ENCODE assay signal across 2 cellular contexts in the genomic region with DNA sequence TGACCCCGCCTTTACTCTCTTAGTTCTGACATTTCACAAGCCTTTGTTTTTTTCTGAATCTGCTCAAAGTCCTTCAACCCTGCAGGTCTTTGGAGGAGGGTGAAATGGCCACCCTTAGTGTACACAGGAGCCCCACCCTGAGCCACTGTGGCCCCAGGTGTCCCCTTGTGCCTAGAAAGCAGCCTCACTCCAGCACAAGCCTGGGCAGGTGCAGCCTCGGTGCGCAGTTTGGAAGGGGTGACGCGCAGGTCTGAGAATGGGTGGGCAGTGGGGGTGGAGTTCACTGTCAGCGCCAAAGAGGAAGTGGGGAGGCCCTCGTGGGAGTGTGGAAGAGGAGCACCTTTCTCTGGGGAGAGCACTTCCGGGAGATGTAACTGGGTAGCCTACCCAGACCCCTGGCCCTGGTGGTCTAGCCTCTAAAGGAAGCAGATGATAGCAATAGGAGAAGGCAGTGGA.
TF ChIP-seq lines count a peak whose summit lies in the region.

No MANE protein-coding gene starts in this region.

TF ChIP-seq in SK-N-SH treated with all-trans-retinoic acid at 6 μM for 48 hours, 23 proteins besides CTCF, POLR2A, EP300 and RAD21 (continued from another document):
- TF ChIP-seq, protein P1, sequence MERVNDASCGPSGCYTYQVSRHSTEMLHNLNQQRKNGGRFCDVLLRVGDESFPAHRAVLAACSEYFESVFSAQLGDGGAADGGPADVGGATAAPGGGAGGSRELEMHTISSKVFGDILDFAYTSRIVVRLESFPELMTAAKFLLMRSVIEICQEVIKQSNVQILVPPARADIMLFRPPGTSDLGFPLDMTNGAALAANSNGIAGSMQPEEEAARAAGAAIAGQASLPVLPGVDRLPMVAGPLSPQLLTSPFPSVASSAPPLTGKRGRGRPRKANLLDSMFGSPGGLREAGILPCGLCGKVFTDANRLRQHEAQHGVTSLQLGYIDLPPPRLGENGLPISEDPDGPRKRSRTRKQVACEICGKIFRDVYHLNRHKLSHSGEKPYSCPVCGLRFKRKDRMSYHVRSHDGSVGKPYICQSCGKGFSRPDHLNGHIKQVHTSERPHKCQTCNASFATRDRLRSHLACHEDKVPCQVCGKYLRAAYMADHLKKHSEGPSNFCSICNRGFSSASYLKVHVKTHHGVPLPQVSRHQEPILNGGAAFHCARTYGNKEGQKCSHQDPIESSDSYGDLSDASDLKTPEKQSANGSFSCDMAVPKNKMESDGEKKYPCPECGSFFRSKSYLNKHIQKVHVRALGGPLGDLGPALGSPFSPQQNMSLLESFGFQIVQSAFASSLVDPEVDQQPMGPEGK (CRISPR knock-in tag; IDR thresholded peaks at IDR 0.05; ENCODE audit: borderline replicate concordance) = no peak
- TF ChIP-seq ZC3H10 (CRISPR knock-in tag; IDR thresholded peaks at IDR 0.05) (no peak), ISL1 (CRISPR knock-in tag; IDR thresholded peaks at IDR 0.05) (no peak), TCF4 (CRISPR knock-in tag; IDR thresholded peaks at IDR 0.05; ENCODE audit: borderline replicate concordance) (no peak), GLIS3 (CRISPR knock-in tag; IDR thresholded peaks at IDR 0.05) (no peak), ARNTL (CRISPR knock-in tag; IDR thresholded peaks at IDR 0.05; ENCODE audit: borderline replicate concordance, low read depth) (no peak), SNAI2 (CRISPR knock-in tag; IDR thresholded peaks at IDR 0.05) (no peak)
- TF ChIP-seq, protein P2, sequence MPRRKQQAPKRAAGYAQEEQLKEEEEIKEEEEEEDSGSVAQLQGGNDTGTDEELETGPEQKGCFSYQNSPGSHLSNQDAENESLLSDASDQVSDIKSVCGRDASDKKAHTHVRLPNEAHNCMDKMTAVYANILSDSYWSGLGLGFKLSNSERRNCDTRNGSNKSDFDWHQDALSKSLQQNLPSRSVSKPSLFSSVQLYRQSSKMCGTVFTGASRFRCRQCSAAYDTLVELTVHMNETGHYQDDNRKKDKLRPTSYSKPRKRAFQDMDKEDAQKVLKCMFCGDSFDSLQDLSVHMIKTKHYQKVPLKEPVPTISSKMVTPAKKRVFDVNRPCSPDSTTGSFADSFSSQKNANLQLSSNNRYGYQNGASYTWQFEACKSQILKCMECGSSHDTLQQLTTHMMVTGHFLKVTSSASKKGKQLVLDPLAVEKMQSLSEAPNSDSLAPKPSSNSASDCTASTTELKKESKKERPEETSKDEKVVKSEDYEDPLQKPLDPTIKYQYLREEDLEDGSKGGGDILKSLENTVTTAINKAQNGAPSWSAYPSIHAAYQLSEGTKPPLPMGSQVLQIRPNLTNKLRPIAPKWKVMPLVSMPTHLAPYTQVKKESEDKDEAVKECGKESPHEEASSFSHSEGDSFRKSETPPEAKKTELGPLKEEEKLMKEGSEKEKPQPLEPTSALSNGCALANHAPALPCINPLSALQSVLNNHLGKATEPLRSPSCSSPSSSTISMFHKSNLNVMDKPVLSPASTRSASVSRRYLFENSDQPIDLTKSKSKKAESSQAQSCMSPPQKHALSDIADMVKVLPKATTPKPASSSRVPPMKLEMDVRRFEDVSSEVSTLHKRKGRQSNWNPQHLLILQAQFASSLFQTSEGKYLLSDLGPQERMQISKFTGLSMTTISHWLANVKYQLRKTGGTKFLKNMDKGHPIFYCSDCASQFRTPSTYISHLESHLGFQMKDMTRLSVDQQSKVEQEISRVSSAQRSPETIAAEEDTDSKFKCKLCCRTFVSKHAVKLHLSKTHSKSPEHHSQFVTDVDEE (CRISPR knock-in tag; IDR thresholded peaks at IDR 0.05) = no peak
TF ChIP-seq in SK-N-SH treated with all-trans-retinoic acid at 6 μM for 48 hours: peak in this region for 0.

TF ChIP-seq in SK-N-SH, 30 proteins besides CTCF, POLR2A, EP300 and RAD21 (continued from another document):
- TF ChIP-seq POLR2AphosphoS5 (IDR thresholded peaks at IDR 0.05; ENCODE audit: low read depth, low read length) (no peak), TEAD4 (IDR thresholded peaks at IDR 0.05; ENCODE audit: borderline replicate concordance, insufficient read depth) (no peak), JUND (IDR thresholded peaks at IDR 0.05) (no peak), YY1 (IDR thresholded peaks at IDR 0.05; ENCODE audit: low read depth) (no peak), FOSL2 (IDR thresholded peaks at IDR 0.05; ENCODE audit: borderline replicate concordance, low read depth) (no peak), ELF1 (IDR thresholded peaks at IDR 0.05) (no peak), EZH2phosphoT487 (IDR thresholded peaks at IDR 0.05; ENCODE audit: borderline replicate concordance, low read depth) (no peak)
- TF ChIP-seq, protein P3, sequence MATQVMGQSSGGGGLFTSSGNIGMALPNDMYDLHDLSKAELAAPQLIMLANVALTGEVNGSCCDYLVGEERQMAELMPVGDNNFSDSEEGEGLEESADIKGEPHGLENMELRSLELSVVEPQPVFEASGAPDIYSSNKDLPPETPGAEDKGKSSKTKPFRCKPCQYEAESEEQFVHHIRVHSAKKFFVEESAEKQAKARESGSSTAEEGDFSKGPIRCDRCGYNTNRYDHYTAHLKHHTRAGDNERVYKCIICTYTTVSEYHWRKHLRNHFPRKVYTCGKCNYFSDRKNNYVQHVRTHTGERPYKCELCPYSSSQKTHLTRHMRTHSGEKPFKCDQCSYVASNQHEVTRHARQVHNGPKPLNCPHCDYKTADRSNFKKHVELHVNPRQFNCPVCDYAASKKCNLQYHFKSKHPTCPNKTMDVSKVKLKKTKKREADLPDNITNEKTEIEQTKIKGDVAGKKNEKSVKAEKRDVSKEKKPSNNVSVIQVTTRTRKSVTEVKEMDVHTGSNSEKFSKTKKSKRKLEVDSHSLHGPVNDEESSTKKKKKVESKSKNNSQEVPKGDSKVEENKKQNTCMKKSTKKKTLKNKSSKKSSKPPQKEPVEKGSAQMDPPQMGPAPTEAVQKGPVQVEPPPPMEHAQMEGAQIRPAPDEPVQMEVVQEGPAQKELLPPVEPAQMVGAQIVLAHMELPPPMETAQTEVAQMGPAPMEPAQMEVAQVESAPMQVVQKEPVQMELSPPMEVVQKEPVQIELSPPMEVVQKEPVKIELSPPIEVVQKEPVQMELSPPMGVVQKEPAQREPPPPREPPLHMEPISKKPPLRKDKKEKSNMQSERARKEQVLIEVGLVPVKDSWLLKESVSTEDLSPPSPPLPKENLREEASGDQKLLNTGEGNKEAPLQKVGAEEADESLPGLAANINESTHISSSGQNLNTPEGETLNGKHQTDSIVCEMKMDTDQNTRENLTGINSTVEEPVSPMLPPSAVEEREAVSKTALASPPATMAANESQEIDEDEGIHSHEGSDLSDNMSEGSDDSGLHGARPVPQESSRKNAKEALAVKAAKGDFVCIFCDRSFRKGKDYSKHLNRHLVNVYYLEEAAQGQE (IDR thresholded peaks at IDR 0.05; ENCODE audit: low read depth, low read length) = no peak
- TF ChIP-seq, protein P4, sequence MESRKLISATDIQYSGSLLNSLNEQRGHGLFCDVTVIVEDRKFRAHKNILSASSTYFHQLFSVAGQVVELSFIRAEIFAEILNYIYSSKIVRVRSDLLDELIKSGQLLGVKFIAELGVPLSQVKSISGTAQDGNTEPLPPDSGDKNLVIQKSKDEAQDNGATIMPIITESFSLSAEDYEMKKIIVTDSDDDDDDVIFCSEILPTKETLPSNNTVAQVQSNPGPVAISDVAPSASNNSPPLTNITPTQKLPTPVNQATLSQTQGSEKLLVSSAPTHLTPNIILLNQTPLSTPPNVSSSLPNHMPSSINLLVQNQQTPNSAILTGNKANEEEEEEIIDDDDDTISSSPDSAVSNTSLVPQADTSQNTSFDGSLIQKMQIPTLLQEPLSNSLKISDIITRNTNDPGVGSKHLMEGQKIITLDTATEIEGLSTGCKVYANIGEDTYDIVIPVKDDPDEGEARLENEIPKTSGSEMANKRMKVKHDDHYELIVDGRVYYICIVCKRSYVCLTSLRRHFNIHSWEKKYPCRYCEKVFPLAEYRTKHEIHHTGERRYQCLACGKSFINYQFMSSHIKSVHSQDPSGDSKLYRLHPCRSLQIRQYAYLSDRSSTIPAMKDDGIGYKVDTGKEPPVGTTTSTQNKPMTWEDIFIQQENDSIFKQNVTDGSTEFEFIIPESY (IDR thresholded peaks at IDR 0.05; ENCODE audit: borderline replicate concordance, low read depth) = no peak
